ENCODE assay signal across 33 cellular contexts in the genomic region with DNA sequence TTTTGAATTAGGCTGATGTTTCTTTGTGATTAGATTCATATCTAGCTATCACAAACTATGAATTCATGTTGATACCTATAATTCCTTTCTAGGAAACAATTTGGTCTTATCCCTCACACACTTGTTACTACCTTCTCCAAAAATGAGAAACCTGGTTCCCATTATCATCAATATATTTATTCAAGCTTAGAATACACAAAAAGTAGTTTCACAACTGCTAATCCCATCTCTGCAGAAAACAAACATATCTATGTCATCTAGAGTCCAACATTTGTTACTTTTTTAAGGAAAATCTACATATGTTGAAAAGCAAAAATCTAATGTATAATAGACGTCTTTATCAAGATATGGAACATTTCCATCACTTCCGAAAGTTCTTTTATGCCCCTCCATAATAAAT.
"Had no signal": no experiment of that assay in that cellular context is flagged by ENCODE, and none has a peak within 500 bp of the region (broad histone marks: within the 10 kb centered on the region; RNA-seq: fewer than 3 reads in every experiment).

No MANE protein-coding gene starts in this region.

- H3K4me3 ChIP-seq: adrenal gland, ascending aorta, breast epithelium, cardiac muscle cell had no signal

- H3K27ac ChIP-seq: adrenal gland, ascending aorta, brain microvascular endothelial cell, breast epithelium, cardiac muscle cell had no signal

- DNase-seq: activated effector memory CD4-positive, alpha-beta T cell treated with anti-CD3 and anti-CD28 coated beads, Interleukin-2, amount 50 U/mL, for 16 hours; activated effector memory CD4-positive, alpha-beta T cell treated with Interleukin-2 at 50 U/mL for 16 hours; activated gamma-delta T cell; activated gamma-delta T cell treated with Interleukin-2 at 50 U/mL for 16 hours; activated naive CD4-positive, alpha-beta T cell; activated naive CD4-positive, alpha-beta T cell treated with anti-CD3 and anti-CD28 coated beads for 36 hours; activated naive CD4-positive, alpha-beta T cell treated with anti-CD3 and anti-CD28 coated beads, Interleukin-2, amount 10 ng/mL, durations not matched to agents 7 days and 5 days; activated naive CD4-positive, alpha-beta T cell treated with anti-CD3 and anti-CD28 coated beads, Interleukin-2, amount 50 U/mL, for 16 hours; activated naive CD4-positive, alpha-beta T cell treated with Interleukin-2 at 50 U/mL for 16 hours; activated naive CD8-positive, alpha-beta T cell treated with anti-CD3 and anti-CD28 coated beads for 36 hours; activated naive CD8-positive, alpha-beta T cell treated with anti-CD3 and anti-CD28 coated beads, Interleukin-2, amount 10 ng/mL, durations not matched to agents 7 days and 5 days; activated naive CD8-positive, alpha-beta T cell treated with anti-CD3 and anti-CD28 coated beads, Interleukin-2, amount 50 U/mL, for 24 hours; activated T-cell treated with anti-CD3 and anti-CD28 coated beads, Interleukin-2, amount 50 U/mL, for 1 hour; activated T-cell treated with anti-CD3 and anti-CD28 coated beads, Interleukin-2, amount 50 U/mL, for 24 hours; activated T-cell treated with anti-CD3 and anti-CD28 coated beads, Interleukin-2, amount 50 U/mL, for 4 hours; activated T-cell treated with anti-CD3 and anti-CD28 coated beads, Interleukin-2, amount 50 U/mL, for 48 hours; activated T-cell treated with anti-CD3 and anti-CD28 coated beads, Interleukin-2, amount 50 U/mL, for 72 hours; adrenal gland; amniotic stem cell; amygdala; anterior cingulate cortex; aorta; brain microvascular endothelial cell; caudate nucleus; central memory CD4-positive, alpha-beta T cell; cerebellar nuclear complex had no signal

- ATAC-seq: activated naive CD4-positive, alpha-beta T cell treated with anti-CD3 and anti-CD28 coated beads, Interleukin-2, amount 50 U/mL, for 72 hours; activated naive CD8-positive, alpha-beta T cell treated with anti-CD3 and anti-CD28 coated beads, Interleukin-2, amount 50 U/mL, for 24 hours; activated T-cell treated with anti-CD3 and anti-CD28 coated beads, Interleukin-2, amount 50 U/mL, for 4 hours; activated T-cell treated with anti-CD3 and anti-CD28 coated beads, Interleukin-2, amount 50 U/mL, for 72 hours; activated T-helper 17 cell treated with anti-CD3 and anti-CD28 coated beads, Interleukin-2, amount 50 U/mL, for 72 hours had no signal

- H3K4me1 ChIP-seq: adrenal gland, ascending aorta, breast epithelium had no signal

- FAIRE-seq: astrocyte, bronchial epithelial cell had no signal

- H3K9me3 ChIP-seq: adrenal gland, ascending aorta, breast epithelium had no signal

- H3K27me3 ChIP-seq: adrenal gland, ascending aorta, brain microvascular endothelial cell, breast epithelium, cardiac muscle cell had no signal

- H3K36me3 ChIP-seq: adrenal gland, ascending aorta, brain microvascular endothelial cell, breast epithelium, cardiac muscle cell had no signal
